8 cellular contexts compared by ENCODE assay signal in the genomic region with DNA sequence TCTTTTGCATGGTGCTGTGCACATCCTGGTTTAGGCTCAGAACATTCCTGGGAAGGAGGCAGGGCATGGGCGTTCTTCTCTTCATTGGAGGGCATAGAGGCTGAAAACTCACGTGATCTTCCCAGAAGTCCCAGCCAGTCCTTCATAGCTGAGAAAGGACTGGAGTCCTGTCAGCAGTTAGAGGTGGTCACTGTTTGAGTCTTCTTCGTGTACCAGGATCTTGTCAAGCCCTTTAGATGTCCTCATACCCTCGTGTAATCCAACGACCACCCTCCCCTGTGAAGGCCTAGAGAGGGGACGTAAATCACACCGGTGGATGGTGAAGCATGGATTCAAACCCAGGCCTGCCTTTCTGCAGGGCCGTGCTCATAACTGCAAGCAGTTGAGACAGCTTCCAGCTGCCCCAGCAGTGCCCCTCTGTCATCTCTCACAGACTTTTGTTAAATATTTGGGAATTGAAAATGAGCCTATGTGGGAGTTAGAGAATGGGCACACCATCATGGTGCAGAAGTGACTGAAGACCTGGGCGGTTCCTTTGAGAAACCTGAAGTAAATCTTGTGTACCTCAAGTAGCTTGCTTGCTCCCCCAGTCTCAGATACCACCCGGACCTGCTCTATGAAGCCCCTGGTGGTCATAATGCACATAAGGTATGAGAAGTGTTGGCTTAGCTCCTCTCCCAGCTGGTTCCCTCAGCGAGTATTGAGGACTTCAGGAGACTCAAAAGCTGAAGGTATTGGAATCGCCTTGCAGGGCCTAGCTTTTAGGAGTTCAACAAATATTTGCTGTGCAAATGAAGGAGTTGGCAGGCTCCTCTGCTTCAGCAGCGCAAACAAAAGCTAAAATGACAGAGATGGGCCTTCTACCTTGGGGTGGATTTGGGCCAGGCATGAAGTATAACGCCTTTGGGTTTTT. TPM values are rescaled to one million over a fixed set of nuclear protein-coding genes. Genes with fewer than 3 reads are reported as not detected.
DNase-seq lines count a peak whose midpoint lies in the region; ATAC-seq and TF ChIP-seq lines count a peak whose summit lies in the region.

No MANE protein-coding gene starts in this region.

- intact Hi-C loops in Calu3 (cut with micrococcal nuclease; ENCODE audit: unreplicated experiment) = loop anchor here (5.0 kb wide), 1 partner anchor 63 kb away; no protein-coding TSS in a partner anchor

- BruUV-seq in Calu3 (replicated peaks; lab: Mats Ljungman, UMichigan) = no TSS peak

- ATAC-seq in HG02678 (IDR thresholded peaks at IDR 0.05; ENCODE audit: unreplicated experiment) (peak; percentile 46), HG03460 (IDR thresholded peaks at IDR 0.05; ENCODE audit: unreplicated experiment) (no peak)
- ATAC-seq in activated naive CD4-positive, alpha-beta T cell treated with anti-CD3 and anti-CD28 coated beads, Interleukin-2, amount 50 U/mL, for 72 hours = peak; percentile 31 to 61

- H3K27me3 Mint-ChIP-seq in Calu3 (ENCODE audit: unreplicated experiment) (peaks cover 11% of the 10 kb centered on the region), immature natural killer cell (ENCODE audit: low read depth in 3 of 3) (peaks cover 2 to 16% (median 16%) of the 10 kb centered on the region in 3 donors)

- H3K27ac Mint-ChIP-seq in Calu3 (ENCODE audit: unreplicated experiment) = peak overlapping the region; percentile 50
- H3K27ac Mint-ChIP-seq in activated naive CD4-positive, alpha-beta T cell treated with anti-CD3 and anti-CD28 coated beads, Interleukin-2, amount 50 U/mL, for 72 hours = peak overlapping the region; percentile 8 to 69
- no peak overlapping the region for H3K27ac Mint-ChIP-seq in immature natural killer cell

- DNase-seq in Calu3 = peak; percentile 49
- peak; percentile 68 for DNase-seq in RKO (ENCODE audit: low spot score)
- peak in 1 of 2 donors; percentile 45 for DNase-seq in activated naive CD4-positive, alpha-beta T cell treated with anti-CD3 and anti-CD28 coated beads, Interleukin-2, amount 50 U/mL, for 72 hours (ENCODE audit: low spot score in 2 of 2)
- peak in 2 of 3 donors; percentile 14 to 15 for DNase-seq in immature natural killer cell
- DNase-seq in stimulated activated CD4-positive, alpha-beta T cell treated with anti-CD3 and anti-CD28 coated beads, Interleukin-2, amount 100 ng/mL, for 48 hours = peak; percentile 12 to 27
- no peak for DNase-seq in NCI-H446 treated with DMSO at 0.1 percent for 48 hours (lab: John Stamatoyannopoulos, UW)

- H3K9me3 Mint-ChIP-seq in Calu3 (ENCODE audit: low read depth, unreplicated experiment) (no peaks in the 10 kb centered on the region), immature natural killer cell (peaks cover 0 to 2% (median 0%) of the 10 kb centered on the region in 6 donors)
- peaks cover 0 to 6% of the 10 kb centered on the region in 2 donors for H3K9me3 Mint-ChIP-seq in activated naive CD4-positive, alpha-beta T cell treated with anti-CD3 and anti-CD28 coated beads, Interleukin-2, amount 50 U/mL, for 72 hours

- peak; percentile 62 for TF ChIP-seq CTCF in Calu3 (IDR thresholded peaks at IDR 0.05; ENCODE audit: unreplicated experiment)

- H3K4me3 Mint-ChIP-seq in Calu3 (ENCODE audit: low read depth, unreplicated experiment) (peak overlapping the region; percentile 81), immature natural killer cell (peak overlapping the region; percentile 75 to 84 (median 80))

- H3K4me1 Mint-ChIP-seq in Calu3 (ENCODE audit: low read depth, unreplicated experiment) (peaks cover 41% of the 10 kb centered on the region), immature natural killer cell (peaks cover 16 to 26% of the 10 kb centered on the region in 2 donors)

- CTCF ChIA-PET in Calu3 (lab: Charles Lee) = interaction anchor here (0.5 to 1.5 kb wide), 7 partner anchors 9 to 288 kb away, joined by 4 to 6 read pairs (median 4); no protein-coding TSS in a partner anchor

- peaks cover 22% of the 10 kb centered on the region for H3K36me3 Mint-ChIP-seq in Calu3 (ENCODE audit: insufficient read depth, unreplicated experiment)
- H3K36me3 Mint-ChIP-seq in activated naive CD4-positive, alpha-beta T cell treated with anti-CD3 and anti-CD28 coated beads, Interleukin-2, amount 50 U/mL, for 72 hours = peaks cover 16 to 40% of the 10 kb centered on the region in 2 donors
- no peaks in the 10 kb centered on the region for H3K36me3 Mint-ChIP-seq in immature natural killer cell

RNA-seq across cellular contexts. Expression of a gene that starts 1.4 kb away (rescaled TPM):
- total RNA-seq in Calu3 (2022) = 19.0 and 19.9 TPM in 2 replicates
- 1 to 10 TPM; 7.8 to 9.5 TPM for total RNA-seq in activated naive CD4-positive, alpha-beta T cell treated with anti-CD3 and anti-CD28 coated beads, Interleukin-2, amount 50 U/mL, for 72 hours
- polyA plus RNA-seq in immature natural killer cell = 1 to 10 TPM in 2 of 3 donors, not detected in 1; 1.8 to 2.0 TPM

Comparison
In these comparisons a context has a peak if more than half of its experiments do, and no peak if none do; other contexts are left out.
1. H3K27ac Mint-ChIP-seq: peak in Calu3 (single experiment) and activated naive CD4-positive, alpha-beta T cell treated with anti-CD3 and anti-CD28 coated beads, Interleukin-2, amount 50 U/mL, for 72 hours (2 of 2); none in immature natural killer cell (0 of 6).